ENCODE assay signal across 22 cellular contexts in the genomic region with DNA sequence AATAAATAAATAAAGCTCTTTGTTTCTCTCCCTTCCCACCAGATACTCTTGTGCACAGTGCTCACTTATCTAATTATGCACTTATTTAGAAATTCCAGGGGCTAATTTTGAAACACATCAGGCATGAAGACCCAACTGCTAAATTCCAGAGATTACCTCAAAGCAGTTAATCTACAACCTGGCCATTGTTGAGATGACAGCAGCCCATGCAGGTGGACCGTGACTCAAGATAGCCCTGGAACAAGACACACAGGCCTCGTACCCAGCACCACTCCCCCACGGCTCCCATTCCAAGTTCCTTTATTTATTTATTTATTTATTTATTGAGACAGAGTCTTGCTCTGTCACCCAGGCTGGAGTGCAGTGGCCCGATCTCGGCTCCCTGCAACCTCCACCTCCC.
"Had no signal": no experiment of that assay in that cellular context is flagged by ENCODE, and none has a peak within 500 bp of the region (broad histone marks: within the 10 kb centered on the region; RNA-seq: fewer than 3 reads in every experiment).

No MANE protein-coding gene starts in this region.

- DNase-seq: IMR-90, Karpas-422, KG1, MG63, NCI-H1092, NCI-H1105 treated with DMSO at 0.1 percent for 48 hours, NCI-H1417 treated with DMSO at 0.1 percent for 48 hours, NCI-H146, NCI-H1694 treated with DMSO at 0.1 percent for 48 hours, NCI-H1930, NCI-H2081, NCI-H2107, NCI-H2227 treated with DMSO at 0.1 percent for 48 hours, NCI-H510A, NCI-H524 treated with DMSO at 0.1 percent for 48 hours, NCI-H69, NCI-H774, SHP77, SK-N-SH, SW 1271 had no signal

- H3K4me2 ChIP-seq: SK-N-SH had no signal

- H3K4me3 ChIP-seq: MG63 had no signal

- ATAC-seq: HepG2 had no signal

- H3K9me3 ChIP-seq: MG63, SK-N-SH had no signal

- H3K27me3 ChIP-seq: MG63 had no signal

- H3K27ac ChIP-seq: RWPE1 had no signal

- H3K9ac ChIP-seq: SK-N-SH had no signal
